ENCODE assay signal across 15 cellular contexts in the genomic region with DNA sequence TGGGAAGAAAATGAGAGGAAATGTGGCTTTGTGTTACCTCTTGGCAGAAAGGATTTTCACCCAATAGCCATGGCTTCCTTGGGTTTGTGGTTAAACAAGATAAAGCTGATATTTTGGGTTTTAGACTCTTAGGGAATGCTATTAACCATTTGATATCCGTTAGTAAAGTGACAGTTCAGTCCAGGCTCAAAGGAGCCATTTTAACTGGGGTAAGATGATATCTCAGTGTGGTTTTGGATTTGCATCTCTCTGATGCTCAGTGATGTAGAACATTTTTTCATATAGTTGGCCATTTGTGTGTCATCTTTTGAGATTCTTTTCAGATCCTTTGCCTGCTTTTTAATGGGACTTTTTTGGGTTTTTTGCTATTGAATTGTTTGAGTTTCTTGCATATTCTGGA.
"Had no signal": no experiment of that assay in that cellular context is flagged by ENCODE, and none has a peak within 500 bp of the region (broad histone marks: within the 10 kb centered on the region; RNA-seq: fewer than 3 reads in every experiment).

No MANE protein-coding gene starts in this region.

- H3K9me3 ChIP-seq: pancreas, right lobe of liver had no signal

- H3K4me1 ChIP-seq: pancreas had no signal

- H3K27me3 ChIP-seq: cardiac muscle cell, esophagus squamous epithelium, pancreas, right lobe of liver, stomach had no signal

- H3K4me3 ChIP-seq: cardiac muscle cell, esophagus squamous epithelium, pancreas, right lobe of liver, smooth muscle cell, stomach had no signal

- H3K4me2 ChIP-seq: smooth muscle cell had no signal

- H3K36me3 ChIP-seq: cardiac muscle cell had no signal

- H3K27ac ChIP-seq: cardiac muscle cell, esophagus squamous epithelium, pancreas, right lobe of liver, stomach had no signal

- DNase-seq: activated CD4-positive, alpha-beta memory T cell treated with anti-CD3 and anti-CD28 coated beads, Interleukin-2, amount 10 ng/mL, durations not matched to agents 7 days and 5 days; activated CD4-positive, alpha-beta T cell treated with anti-CD3 and anti-CD28 coated beads for 48 hours; activated CD4-positive, CD25-positive, alpha-beta regulatory T cell; activated CD8-positive, alpha-beta memory T cell treated with anti-CD3 and anti-CD28 coated beads, Interleukin-2, amount 10 ng/mL, durations not matched to agents 7 days and 5 days; effector memory CD8-positive, alpha-beta T cell; esophagus squamous epithelium; left cardiac atrium; mesendoderm; naive thymus-derived CD4-positive, alpha-beta T cell; pancreas; right lobe of liver; stimulated activated CD4-positive, alpha-beta T cell treated with anti-CD3 and anti-CD28 coated beads, Interleukin-4, amount 100 ng/mL, for 1 hour; stomach had no signal
